ENCODE assay signal across 8 cellular contexts in the genomic region with DNA sequence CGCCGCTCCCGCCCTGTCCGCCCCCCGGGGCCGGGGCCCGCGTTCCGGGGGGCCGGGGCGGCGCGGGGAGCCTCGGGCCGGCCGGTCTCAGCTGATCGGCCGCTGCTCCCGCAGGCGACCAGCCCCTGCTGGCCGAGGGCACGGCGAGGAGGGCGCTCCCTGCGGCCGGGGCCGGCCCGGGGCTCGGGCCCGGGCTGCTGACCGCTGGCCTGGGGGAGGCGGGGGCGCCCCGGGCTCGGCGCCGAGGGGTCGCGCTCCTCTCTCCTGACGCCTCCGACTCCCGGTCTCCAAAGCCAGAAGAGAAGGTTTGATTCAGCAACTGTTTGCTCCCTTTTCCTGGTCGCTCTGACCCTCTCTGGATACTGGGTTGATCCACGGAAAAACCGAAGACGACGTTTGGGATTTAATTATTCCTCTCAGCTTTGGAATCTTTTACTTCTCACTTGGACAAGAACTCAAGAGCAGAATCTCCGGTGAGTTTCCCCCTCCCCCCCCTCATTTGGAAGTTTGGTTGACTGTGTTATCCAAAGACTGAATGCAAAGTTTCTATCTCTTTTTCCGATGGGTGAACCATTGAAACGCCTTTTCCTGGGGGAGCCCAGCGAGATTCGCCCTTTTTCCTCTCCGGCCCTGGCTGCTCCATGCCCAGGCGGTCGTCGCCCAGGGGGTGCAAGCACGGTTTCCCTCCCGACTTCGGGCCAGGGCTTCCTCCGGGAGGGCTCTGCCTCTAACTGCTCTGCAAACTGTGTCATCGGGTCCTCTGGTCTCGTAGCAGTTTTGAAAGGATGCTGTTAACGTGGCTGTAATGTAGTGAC.
DNase-seq lines count a peak whose midpoint lies in the region; ATAC-seq and TF ChIP-seq lines count a peak whose summit lies in the region.

No MANE protein-coding gene starts in this region.

- H3K4me3 ChIP-seq in neutrophil (ENCODE audit: low read depth in 1 of 2, low read length in 1 of 2), result peak overlapping the region; percentile 91 to 100

- peak overlapping the region; percentile 99 for H3K27ac ChIP-seq in neutrophil

- DNase-seq in GM10266 (ENCODE audit: extremely low spot score), result peak; percentile 51
- DNase-seq in activated T-cell treated with anti-CD3 and anti-CD28 coated beads, Interleukin-2, amount 50 U/mL, for 48 hours, result peak; percentile 50 to 51
- DNase-seq in foreskin melanocyte, result peak; percentile 11
- no peak for DNase-seq in effector CD8-positive, alpha-beta T cell (lab: John Stamatoyannopoulos, UW)

- TF ChIP-seq CTCF in GM10266 (IDR thresholded peaks at IDR 0.05; ENCODE audit: control insufficient read depth, insufficient read depth, low read depth, missing control alignments) (peak; percentile 2), LNCAP (IDR thresholded peaks at IDR 0.05) (peak; percentile 26; the same call in 1 of the 2 replicates), neutrophil (IDR thresholded peaks at IDR 0.05) (no peak)

- H3K9me3 ChIP-seq in neutrophil, result no peaks in the 10 kb centered on the region

- no peaks in the 10 kb centered on the region for H3K27me3 ChIP-seq in neutrophil

- peaks cover 63 to 65% of the 10 kb centered on the region in 2 experiments for H3K4me1 ChIP-seq in neutrophil (ENCODE audit: control insufficient read depth in 1 of 2, insufficient read depth in 1 of 2, low read depth in 1 of 2, low read length in 1 of 2)

- peaks cover 12% of the 10 kb centered on the region for H3K36me3 ChIP-seq in neutrophil

- ATAC-seq in GM21529 (IDR thresholded peaks at IDR 0.05; ENCODE audit: unreplicated experiment) (peak; percentile 11), HG03378 (IDR thresholded peaks at IDR 0.05; ENCODE audit: unreplicated experiment) (no peak)
